14 cellular contexts compared by ENCODE assay signal in the genomic region with DNA sequence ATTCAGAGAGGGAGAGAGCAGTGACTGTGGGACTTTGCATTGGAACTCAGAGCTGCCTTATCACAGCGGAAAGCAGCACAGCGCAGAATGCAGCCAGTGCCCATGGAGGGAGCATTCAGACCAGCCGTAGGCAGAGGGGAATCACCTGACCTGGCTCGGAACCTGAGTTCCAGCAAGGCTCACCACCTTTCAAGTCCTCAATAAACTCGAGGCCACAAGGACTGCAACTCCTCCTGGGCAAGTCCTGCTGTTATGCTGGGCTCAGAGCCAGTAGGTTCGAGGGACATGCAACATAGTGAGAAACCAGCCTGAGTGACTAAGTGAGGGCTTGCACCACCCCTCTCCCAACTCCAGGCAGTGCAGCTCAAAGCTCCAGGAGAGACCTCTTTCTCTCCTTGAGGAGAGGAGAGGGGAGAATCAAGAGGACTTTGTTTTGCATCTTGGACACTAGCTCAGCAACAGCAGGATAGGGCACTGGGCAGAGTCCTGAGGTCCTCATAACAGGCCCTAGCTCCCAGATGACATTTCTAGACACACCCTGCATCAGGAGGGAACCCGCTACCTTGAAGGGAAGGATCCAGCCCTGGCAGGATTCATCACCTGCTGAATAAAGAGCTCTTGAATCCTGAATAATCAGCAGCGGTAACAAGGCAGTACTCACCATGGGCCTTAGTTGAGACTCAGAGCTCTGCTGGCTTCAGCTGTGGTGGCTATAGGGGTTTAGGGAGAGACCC.
A peak's percentile ranks its signal among the peaks of the same experiment; 100 is the strongest.
DNase-seq lines count a peak whose midpoint lies in the region; ATAC-seq and TF ChIP-seq lines count a peak whose summit lies in the region.
"Had no signal": no experiment of that assay in that cellular context is flagged by ENCODE, and none has a peak within 500 bp of the region (broad histone marks: within the 10 kb centered on the region; RNA-seq: fewer than 3 reads in every experiment).

No MANE protein-coding gene starts in this region.

- H3K4me3 Mint-ChIP-seq in endodermal cell (no peak overlapping the region), neural progenitor cell (no peak overlapping the region)
- H3K4me3 Mint-ChIP-seq in activated T-helper 17 cell treated with anti-CD3 and anti-CD28 coated beads, Interleukin-2, amount 50 U/mL, for 72 hours: no peak overlapping the region
- H3K4me3 Mint-ChIP-seq: stimulated activated naive CD8-positive, alpha-beta T cell treated with anti-CD3 and anti-CD28 coated beads, Interleukin-15, Interleukin-2, amounts not matched to agents 100 ng/mL and 50 ng/mL, for 24 hours had no signal

- no peak for TF ChIP-seq CTCF in endodermal cell (conservative IDR thresholded peaks at IDR 0.05)
- no peak for TF ChIP-seq CTCF in mucosa of descending colon (IDR thresholded peaks at IDR 0.05)
- no peak for TF ChIP-seq CTCF in neural progenitor cell (IDR thresholded peaks at IDR 0.05)

- H3K9ac ChIP-seq in endodermal cell (ENCODE audit: extremely low read depth, low read length, poor library complexity, severe bottlenecking) (no peak overlapping the region), neural progenitor cell (no peak overlapping the region)

- 92 to 94% methylated on average over 7 to 8 of the region's 8 CpGs for WGBS in endodermal cell (ENCODE audit: insufficient coverage in 1 of 2, insufficient read length in 1 of 2), 2 experiments

- H3K36me3 ChIP-seq in endodermal cell (ENCODE audit: control insufficient read depth, insufficient read depth, low read length) (no peaks in the 10 kb centered on the region), mucosa of descending colon (ENCODE audit: low read depth) (no peaks in the 10 kb centered on the region), neural progenitor cell (no peaks in the 10 kb centered on the region)

- H3K36me3 Mint-ChIP-seq in endodermal cell (ENCODE audit: low read depth) (no peaks in the 10 kb centered on the region), neural progenitor cell (no peaks in the 10 kb centered on the region)
- no peaks in the 10 kb centered on the region for H3K36me3 Mint-ChIP-seq in activated T-helper 17 cell treated with anti-CD3 and anti-CD28 coated beads, Interleukin-2, amount 50 U/mL, for 72 hours (ENCODE audit: low read depth)

- peak; percentile 29 for ATAC-seq in mucosa of descending colon
- no peak for ATAC-seq in activated T-helper 17 cell treated with anti-CD3 and anti-CD28 coated beads, Interleukin-2, amount 50 U/mL, for 72 hours (replicated peaks)

- H3K27me3 ChIP-seq in endodermal cell (ENCODE audit: control insufficient read depth, insufficient read depth, low read length, poor library complexity, severe bottlenecking) (no peaks in the 10 kb centered on the region), neural progenitor cell (peaks cover 27% of the 10 kb centered on the region)

- intact Hi-C loops in mucosa of descending colon (cut with DNase I, micrococcal nuclease): no loop called here

- DNase-seq in DMS79 treated with DMSO at 0.1 percent for 48 hours (lab: John Stamatoyannopoulos, UW) (peak; percentile 82), HT1080 (ENCODE audit: low read depth) (peak; percentile 22), endodermal cell (peak; percentile 40), mucosa of descending colon (no peak), neural progenitor cell (ENCODE audit: low spot score) (no peak)
- no peak for DNase-seq in stimulated activated CD4-positive, alpha-beta T cell treated with anti-CD3 and anti-CD28 coated beads, Interleukin-12 subunit alpha, Interleukin-12 subunit beta, amount 100 ng/mL, for 4 hours
- DNase-seq: activated CD4-positive, alpha-beta T cell treated with anti-CD3 and anti-CD28 coated beads for 1 hour; activated gamma-delta T cell treated with Interleukin-2 at 50 U/mL for 16 hours; dermis blood vessel endothelial cell; hippocampal formation; NCI-H1436; stimulated activated CD4-positive, alpha-beta T cell treated with anti-CD3 and anti-CD28 coated beads, Interleukin-4, amount 100 ng/mL, for 24 hours had no signal

- H3K9me3 ChIP-seq in endodermal cell (ENCODE audit: control insufficient read depth, low read length) (peaks cover 23% of the 10 kb centered on the region), mucosa of descending colon (peaks cover 1% of the 10 kb centered on the region), neural progenitor cell (ENCODE audit: low read depth) (peaks cover 4% of the 10 kb centered on the region)

- H3K9me3 Mint-ChIP-seq in endodermal cell (peaks cover 8% of the 10 kb centered on the region), neural progenitor cell (peaks cover 16% of the 10 kb centered on the region)
- peaks cover 4% of the 10 kb centered on the region for H3K9me3 Mint-ChIP-seq in activated T-helper 17 cell treated with anti-CD3 and anti-CD28 coated beads, Interleukin-2, amount 50 U/mL, for 72 hours

- H3K4me2 ChIP-seq in neural progenitor cell: no peak overlapping the region

- H4K20me1 ChIP-seq in neural progenitor cell (ENCODE audit: low read depth): no peaks in the 10 kb centered on the region

- H3K4me1 Mint-ChIP-seq in endodermal cell: peaks cover 9% of the 10 kb centered on the region
- no peaks in the 10 kb centered on the region for H3K4me1 Mint-ChIP-seq in activated T-helper 17 cell treated with anti-CD3 and anti-CD28 coated beads, Interleukin-2, amount 50 U/mL, for 72 hours
- no peaks in the 10 kb centered on the region for H3K4me1 Mint-ChIP-seq in neural progenitor cell

- no peaks in the 10 kb centered on the region for H3F3A ChIP-seq in neural progenitor cell (ENCODE audit: low read depth)

- H2AFZ ChIP-seq in neural progenitor cell (replicated peaks): no peak overlapping the region

- H3K4me3 ChIP-seq in endodermal cell (ENCODE audit: low read length) (no peak overlapping the region), mucosa of descending colon (no peak overlapping the region), neural progenitor cell (no peak overlapping the region)

- H3K27ac Mint-ChIP-seq in endodermal cell (no peak overlapping the region), neural progenitor cell (no peak overlapping the region)
- no peak overlapping the region for H3K27ac Mint-ChIP-seq in activated T-helper 17 cell treated with anti-CD3 and anti-CD28 coated beads, Interleukin-2, amount 50 U/mL, for 72 hours
- H3K27ac Mint-ChIP-seq: stimulated activated naive CD8-positive, alpha-beta T cell treated with anti-CD3 and anti-CD28 coated beads, Interleukin-15, Interleukin-2, amounts not matched to agents 100 ng/mL and 50 ng/mL, for 24 hours had no signal

- H3K27me3 Mint-ChIP-seq in endodermal cell (ENCODE audit: insufficient read depth) (peaks cover 24% of the 10 kb centered on the region), neural progenitor cell (ENCODE audit: insufficient read depth, low read depth) (no peaks in the 10 kb centered on the region)
- H3K27me3 Mint-ChIP-seq in activated T-helper 17 cell treated with anti-CD3 and anti-CD28 coated beads, Interleukin-2, amount 50 U/mL, for 72 hours: peaks cover 69% of the 10 kb centered on the region

- H3K27ac ChIP-seq in endodermal cell (ENCODE audit: low read depth, low read length) (no peak overlapping the region), neural progenitor cell (no peak overlapping the region)

- no peaks in the 10 kb centered on the region for H3K79me2 ChIP-seq in neural progenitor cell (ENCODE audit: low read depth)

- H3K4me1 ChIP-seq in endodermal cell (ENCODE audit: control insufficient read depth, insufficient read depth, low read length): peaks cover 10% of the 10 kb centered on the region
- H3K4me1 ChIP-seq in mucosa of descending colon (ENCODE audit: low read depth): no peaks in the 10 kb centered on the region
- no peaks in the 10 kb centered on the region for H3K4me1 ChIP-seq in neural progenitor cell

Comparison
In these comparisons a context has a peak if more than half of its experiments do, and no peak if none do; other contexts are left out.
1. DNase-seq: peak in DMS79 treated with DMSO at 0.1 percent for 48 hours (single experiment), HT1080 (single experiment) and endodermal cell (single experiment); none in mucosa of descending colon (0 of 3), stimulated activated CD4-positive, alpha-beta T cell treated with anti-CD3 and anti-CD28 coated beads, Interleukin-12 subunit alpha, Interleukin-12 subunit beta, amount 100 ng/mL, for 4 hours (single experiment) and neural progenitor cell (single experiment).